In genomic region chr4:141900841-141901240, GRCh38 we compare ENCODE assay signal across 1 cellular context.
TF ChIP-seq lines count a peak whose summit lies in the region.

No MANE protein-coding gene starts in this region.

TF ChIP-seq in IMR-90, 13 proteins besides CTCF, POLR2A, EP300 and RAD21:
- TF ChIP-seq MXI1 (IDR thresholded peaks at IDR 0.05; ENCODE audit: borderline replicate concordance, low read depth, low read length), result no peak
- TF ChIP-seq ELK1 (IDR thresholded peaks at IDR 0.05; ENCODE audit: borderline replicate concordance, low read depth, low read length), result no peak
- no peak for TF ChIP-seq CEBPB (IDR thresholded peaks at IDR 0.05; ENCODE audit: low read depth, low read length)
